ENCODE assay signal across 1 cellular context in the genomic region with DNA sequence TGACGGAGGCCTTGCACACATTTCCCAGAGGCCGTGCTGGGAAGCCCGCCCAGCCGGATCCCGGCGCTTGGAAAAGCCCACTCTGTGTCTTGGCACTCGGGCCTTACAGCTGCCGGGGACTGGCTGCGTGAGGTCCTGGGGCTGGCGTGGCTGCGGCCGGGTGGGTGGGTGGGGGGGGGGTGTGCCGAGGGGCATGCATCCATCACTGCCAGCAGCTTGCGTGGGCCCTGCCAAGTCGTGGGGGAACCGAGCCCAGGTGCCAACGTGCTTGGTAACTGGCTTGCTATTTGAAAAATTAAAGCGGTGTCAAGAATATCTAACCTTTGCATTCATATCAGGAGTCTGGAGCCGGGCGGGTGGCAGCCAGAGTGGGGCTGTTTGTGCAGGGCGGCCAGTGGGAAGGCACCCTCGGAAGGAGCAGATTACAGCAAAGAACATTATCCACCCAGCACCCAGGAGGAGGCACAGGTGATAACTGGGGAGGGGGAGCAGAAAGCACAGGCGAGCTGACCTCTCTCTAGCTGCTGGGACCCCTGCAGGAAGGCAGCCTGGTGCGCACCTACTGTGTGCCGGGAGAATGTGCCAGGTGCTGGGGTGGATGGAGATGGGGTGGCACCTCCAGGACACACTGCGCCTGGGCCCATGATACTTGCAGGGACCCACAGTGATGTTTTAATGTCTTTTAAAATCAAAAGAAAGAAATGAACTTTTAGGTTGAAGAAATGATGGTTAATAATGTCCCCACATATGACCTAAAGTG.
TF ChIP-seq lines count a peak whose summit lies in the region.

No MANE protein-coding gene starts in this region.

TF ChIP-seq in A549, 52 proteins besides CTCF, POLR2A, EP300 and RAD21:
- TF ChIP-seq, protein P1, sequence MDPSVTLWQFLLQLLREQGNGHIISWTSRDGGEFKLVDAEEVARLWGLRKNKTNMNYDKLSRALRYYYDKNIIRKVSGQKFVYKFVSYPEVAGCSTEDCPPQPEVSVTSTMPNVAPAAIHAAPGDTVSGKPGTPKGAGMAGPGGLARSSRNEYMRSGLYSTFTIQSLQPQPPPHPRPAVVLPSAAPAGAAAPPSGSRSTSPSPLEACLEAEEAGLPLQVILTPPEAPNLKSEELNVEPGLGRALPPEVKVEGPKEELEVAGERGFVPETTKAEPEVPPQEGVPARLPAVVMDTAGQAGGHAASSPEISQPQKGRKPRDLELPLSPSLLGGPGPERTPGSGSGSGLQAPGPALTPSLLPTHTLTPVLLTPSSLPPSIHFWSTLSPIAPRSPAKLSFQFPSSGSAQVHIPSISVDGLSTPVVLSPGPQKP (IDR thresholded peaks at IDR 0.05; ENCODE audit: low read depth, low read length): no peak
